In genomic region chr5:177362102-177362868, GRCh38 we compare ENCODE assay signal across 8 cellular contexts. TPM values are rescaled to one million over a fixed set of nuclear protein-coding genes. Genes with fewer than 3 reads are reported as not detected.
DNase-seq lines count a peak whose midpoint lies in the region; ATAC-seq and TF ChIP-seq lines count a peak whose summit lies in the region.

No MANE protein-coding gene starts in this region.

- peak; percentile 56 for DNase-seq in activated naive CD4-positive, alpha-beta T cell treated with Interleukin-2 at 50 U/mL for 16 hours
- no peak for DNase-seq in activated naive CD4-positive, alpha-beta T cell treated with anti-CD3 and anti-CD28 coated beads, Interleukin-2, amount 50 U/mL, for 16 hours
- no peak for DNase-seq in immature natural killer cell
- DNase-seq in thoracic aorta (ENCODE audit: low spot score), result no peak
- DNase-seq in GM13977 (ENCODE audit: low spot score), result no peak
- no peak for DNase-seq in left colon

- H3K27me3 ChIP-seq in thoracic aorta (replicated peaks; ENCODE audit: insufficient read depth), result no peaks in the 10 kb centered on the region

- H3K36me3 ChIP-seq in thoracic aorta, result no peaks in the 10 kb centered on the region

- TF ChIP-seq CTCF in thoracic aorta (IDR thresholded peaks at IDR 0.05) (no peak), GM13977 (IDR thresholded peaks at IDR 0.05; ENCODE audit: extremely low read depth, insufficient read depth, missing control alignments) (no peak)

- peaks cover 9 to 22% of the 10 kb centered on the region in 2 donors for H3K4me1 ChIP-seq in thoracic aorta (ENCODE audit: control insufficient read depth in 1 of 2, low read depth in 2 of 2)

- H3K27me3 Mint-ChIP-seq in activated T-helper 17 cell treated with anti-CD3 and anti-CD28 coated beads, Interleukin-2, amount 50 U/mL, for 72 hours, result no peaks in the 10 kb centered on the region
- peaks cover 4 to 14% (median 12%) of the 10 kb centered on the region in 3 donors for H3K27me3 Mint-ChIP-seq in immature natural killer cell (ENCODE audit: low read depth in 3 of 3)

- peak overlapping the region; percentile 73 for H3K4me3 ChIP-seq in thoracic aorta

- H3K9me3 Mint-ChIP-seq in activated T-helper 17 cell treated with anti-CD3 and anti-CD28 coated beads, Interleukin-2, amount 50 U/mL, for 72 hours, result no peaks in the 10 kb centered on the region
- no peaks in the 10 kb centered on the region for H3K9me3 Mint-ChIP-seq in immature natural killer cell

- no peaks in the 10 kb centered on the region for H3K9me3 ChIP-seq in thoracic aorta

- ATAC-seq in activated T-helper 17 cell treated with anti-CD3 and anti-CD28 coated beads, Interleukin-2, amount 50 U/mL, for 72 hours (replicated peaks), result peak; percentile 4
- ATAC-seq in thoracic aorta (ENCODE audit: insufficient number of reproducible peaks, low FRiP score, low read depth) (no peak), HG02981 (IDR thresholded peaks at IDR 0.05; ENCODE audit: unreplicated experiment) (no peak), left colon (no peak)

- H3K27ac ChIP-seq in thoracic aorta, result no peak overlapping the region

- peak overlapping the region; percentile 80 for H3K4me3 Mint-ChIP-seq in activated T-helper 17 cell treated with anti-CD3 and anti-CD28 coated beads, Interleukin-2, amount 50 U/mL, for 72 hours
- H3K4me3 Mint-ChIP-seq in immature natural killer cell, result peak overlapping the region; percentile 71 to 81 (median 77)

- intact Hi-C loops in left colon (cut with DNase I, micrococcal nuclease), result loop anchor here in 1 of 2 donors (10.0 kb wide), 1 partner anchor 47 kb away; the partner anchor contains the start of gene MXD3

- peak overlapping the region; percentile 84 for H3K27ac Mint-ChIP-seq in activated T-helper 17 cell treated with anti-CD3 and anti-CD28 coated beads, Interleukin-2, amount 50 U/mL, for 72 hours
- H3K27ac Mint-ChIP-seq in immature natural killer cell, result peak overlapping the region; percentile 36 to 89 (median 67)

- H3K36me3 Mint-ChIP-seq in activated T-helper 17 cell treated with anti-CD3 and anti-CD28 coated beads, Interleukin-2, amount 50 U/mL, for 72 hours (ENCODE audit: low read depth), result peaks cover 52% of the 10 kb centered on the region
- H3K36me3 Mint-ChIP-seq in immature natural killer cell, result peaks cover 0 to 3% (median 0%) of the 10 kb centered on the region in 3 donors

- in situ Hi-C loops in GM13977 (cut with MboI; ENCODE audit: low pct_unique_long_range_greater_than_20kb, low sequenced_read_pairs, unreplicated experiment), result no loop called here

- H3K4me1 Mint-ChIP-seq in activated T-helper 17 cell treated with anti-CD3 and anti-CD28 coated beads, Interleukin-2, amount 50 U/mL, for 72 hours, result peaks cover 52% of the 10 kb centered on the region
- H3K4me1 Mint-ChIP-seq in immature natural killer cell, result peaks cover 55 to 61% of the 10 kb centered on the region in 2 donors

RNA-seq across cellular contexts. Expression of gene RGS14, which starts 4.6 kb away (rescaled TPM):
- 100 to 1,000 TPM in 1 of 2 donors, 10 to 100 TPM in 1; 45.5 to 102 TPM for total RNA-seq in activated T-helper 17 cell treated with anti-CD3 and anti-CD28 coated beads, Interleukin-2, amount 50 U/mL, for 72 hours
- 10 to 100 TPM; 27.1 to 64.5 (median 33.8) TPM for polyA plus RNA-seq in immature natural killer cell
- total RNA-seq in thoracic aorta, result 10 to 100 TPM in 1 of 2 donors, 1 to 10 TPM in 1; 4.9 to 12.6 TPM
- total RNA-seq in left colon, result 10 to 100 TPM in 1 of 2 donors, 1 to 10 TPM in 1; 5.6 to 12.0 TPM

RNA-seq across cellular contexts. Expression of gene LMAN2, which starts 10.8 kb away (rescaled TPM):
- total RNA-seq in activated T-helper 17 cell treated with anti-CD3 and anti-CD28 coated beads, Interleukin-2, amount 50 U/mL, for 72 hours, result 100 to 1,000 TPM in 1 of 2 donors, 10 to 100 TPM in 1; 94.3 to 122 TPM
- 100 to 1,000 TPM; 316 to 441 (median 409) TPM for polyA plus RNA-seq in immature natural killer cell
- 100 to 1,000 TPM; 159 to 167 TPM for total RNA-seq in thoracic aorta
- total RNA-seq in left colon, result 100 to 1,000 TPM; 139 to 141 TPM

RNA-seq across cellular contexts. Expression of gene SLC34A1, which starts 21.9 kb away (rescaled TPM):
- 1 to 10 TPM in 1 of 2 donors, under 1 TPM in 1; 0.56 to 1.1 TPM for total RNA-seq in activated T-helper 17 cell treated with anti-CD3 and anti-CD28 coated beads, Interleukin-2, amount 50 U/mL, for 72 hours
- under 1 TPM in 2 of 3 donors, not detected in 1; 0.26 to 0.34 TPM for polyA plus RNA-seq in immature natural killer cell
- not detected for total RNA-seq in thoracic aorta
- not detected for total RNA-seq in left colon

RNA-seq across cellular contexts. Expression of gene PFN3, which starts 38.2 kb away (rescaled TPM):
- total RNA-seq in activated T-helper 17 cell treated with anti-CD3 and anti-CD28 coated beads, Interleukin-2, amount 50 U/mL, for 72 hours, result not detected
- polyA plus RNA-seq in immature natural killer cell, result not detected
- total RNA-seq in thoracic aorta (not detected), left colon (not detected)

RNA-seq across cellular contexts. Expression of gene F12, which starts 47.1 kb away (rescaled TPM):
- total RNA-seq in activated T-helper 17 cell treated with anti-CD3 and anti-CD28 coated beads, Interleukin-2, amount 50 U/mL, for 72 hours, result 1 to 10 TPM; 3.7 to 4.6 TPM
- polyA plus RNA-seq in immature natural killer cell, result 1 to 10 TPM in 2 of 3 donors, not detected in 1; 1.3 to 2.3 TPM
- total RNA-seq in thoracic aorta, result not detected
- 10 to 100 TPM in 1 of 2 donors, 1 to 10 TPM in 1; 9.0 to 11.3 TPM for total RNA-seq in left colon
